Comparison of ENCODE assay signal across 11 cellular contexts in the genomic region with DNA sequence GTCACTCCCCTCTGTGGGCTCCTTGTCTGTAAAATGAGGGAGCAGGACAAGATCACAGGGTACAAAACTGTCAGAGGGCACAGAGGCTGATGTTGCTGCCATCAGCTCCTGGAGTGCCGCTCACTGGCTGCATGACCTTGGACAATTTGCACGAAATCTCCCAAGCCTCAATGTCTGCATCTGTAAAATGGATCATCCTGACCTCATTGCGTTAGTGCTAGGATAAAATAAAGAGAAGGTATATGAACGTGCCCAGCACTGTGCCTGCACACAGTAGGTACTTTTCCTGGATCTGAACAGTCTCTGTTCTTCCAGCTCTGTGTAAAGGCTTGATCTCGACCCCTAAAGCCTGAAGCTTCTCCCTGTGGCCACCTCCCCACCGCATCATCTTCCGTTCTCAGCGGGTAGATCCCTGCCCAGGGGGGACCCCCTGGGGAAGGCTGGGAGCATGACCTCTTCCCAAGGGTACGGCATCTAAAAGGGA. TPM values are rescaled to one million over a fixed set of nuclear protein-coding genes. Genes with fewer than 3 reads are reported as not detected.
DNase-seq lines count a peak whose midpoint lies in the region; ATAC-seq and TF ChIP-seq lines count a peak whose summit lies in the region.
"Had no signal": no experiment of that assay in that cellular context is flagged by ENCODE, and none has a peak within 500 bp of the region (broad histone marks: within the 10 kb centered on the region; RNA-seq: fewer than 3 reads in every experiment).

No MANE protein-coding gene starts in this region.

- H3K27ac Mint-ChIP-seq in central memory CD8-positive, alpha-beta T cell (ENCODE audit: low read depth) = peak overlapping the region; percentile 100
- H3K27ac Mint-ChIP-seq: mesothelial cell of epicardium had no signal

- peaks cover 81% of the 10 kb centered on the region for H3K4me1 Mint-ChIP-seq in central memory CD8-positive, alpha-beta T cell

- H3K4me3 ChIP-seq in muscle layer of duodenum (ENCODE audit: low read depth in 1 of 2, low read length in 2 of 2) (no peak overlapping the region), uterus (no peak overlapping the region)

- peak overlapping the region; percentile 85 for H3K4me3 Mint-ChIP-seq in central memory CD8-positive, alpha-beta T cell
- H3K4me3 Mint-ChIP-seq: mesothelial cell of epicardium had no signal

- no peaks in the 10 kb centered on the region for H3K9me3 Mint-ChIP-seq in central memory CD8-positive, alpha-beta T cell
- H3K9me3 Mint-ChIP-seq: mesothelial cell of epicardium had no signal

- TF ChIP-seq CTCF in uterus (IDR thresholded peaks at IDR 0.05) = no peak
- no peak for TF ChIP-seq CTCF in GM13977 (IDR thresholded peaks at IDR 0.05; ENCODE audit: extremely low read depth, insufficient read depth, missing control alignments)

- H3K27ac ChIP-seq in muscle layer of duodenum (ENCODE audit: low read length) = peak overlapping the region; percentile 61
- H3K27ac ChIP-seq in uterus = peak overlapping the region; percentile 83 to 90

- peaks cover 47% of the 10 kb centered on the region for H3K36me3 Mint-ChIP-seq in central memory CD8-positive, alpha-beta T cell (ENCODE audit: insufficient read depth)
- H3K36me3 Mint-ChIP-seq: mesothelial cell of epicardium had no signal

- H3K9me3 ChIP-seq in muscle layer of duodenum (ENCODE audit: control insufficient read depth in 1 of 2, low read length in 2 of 2) = no peaks in the 10 kb centered on the region
- no peaks in the 10 kb centered on the region for H3K9me3 ChIP-seq in uterus

- no peak for ATAC-seq in Right ventricle myocardium inferior
- no peak for ATAC-seq in left cardiac atrium
- ATAC-seq in central memory CD8-positive, alpha-beta T cell (replicated peaks; ENCODE audit: extremely low read depth, poor library complexity, severe bottlenecking) = no peak
- ATAC-seq in GM21381 (IDR thresholded peaks at IDR 0.05; ENCODE audit: unreplicated experiment) = no peak

- H3K36me3 ChIP-seq in muscle layer of duodenum (ENCODE audit: control insufficient read depth in 1 of 2, insufficient read depth in 2 of 2, low read length in 2 of 2) = no peaks in the 10 kb centered on the region
- no peaks in the 10 kb centered on the region for H3K36me3 ChIP-seq in uterus

- no peaks in the 10 kb centered on the region for H3K27me3 Mint-ChIP-seq in central memory CD8-positive, alpha-beta T cell

- H3K27me3 ChIP-seq in muscle layer of duodenum (ENCODE audit: low read depth, low read length) (no peaks in the 10 kb centered on the region), uterus (no peaks in the 10 kb centered on the region)

- TF ChIP-seq POLR2A in uterus (IDR thresholded peaks at IDR 0.05) = no peak

- in situ Hi-C loops in GM13977 (cut with MboI; ENCODE audit: low pct_unique_long_range_greater_than_20kb, low sequenced_read_pairs, unreplicated experiment) = no loop called here

- intact Hi-C loops in Right ventricle myocardium inferior (cut with DNase I) (loop anchor here (5.0 kb wide), 1 partner anchor 37 kb away; no protein-coding TSS in a partner anchor), left cardiac atrium (cut with DNase I) (no loop called here), uterus (cut with DNase I; ENCODE audit: low total_unique reads) (no loop called here)

- H3K4me1 ChIP-seq in muscle layer of duodenum (ENCODE audit: control insufficient read depth in 1 of 2, insufficient read depth in 2 of 2, low read length in 2 of 2) = peaks cover 8 to 66% of the 10 kb centered on the region in 2 donors
- peaks cover 0 to 16% of the 10 kb centered on the region in 2 donors for H3K4me1 ChIP-seq in uterus

- DNase-seq in Right ventricle myocardium inferior (ENCODE audit: missing footprints) (peak; percentile 9), left cardiac atrium (no peak), uterus (no peak), NCI-H2107 (lab: John Stamatoyannopoulos, UW) (no peak), GM13977 (ENCODE audit: low spot score) (no peak)
- no peak for DNase-seq in central memory CD8-positive, alpha-beta T cell (ENCODE audit: low spot score in 2 of 2)
- DNase-seq: KBM-7, NCI-H2171 treated with DMSO at 0.1 percent for 48 hours had no signal

RNA-seq across cellular contexts. Expression of a gene that starts 12.9 kb away (rescaled TPM):
- total RNA-seq in Right ventricle myocardium inferior (19.0 TPM), left cardiac atrium (10 to 100 TPM; 28.3 to 28.5 TPM), uterus (10 to 100 TPM in 3 of 4 donors, 1 to 10 TPM in 1; 8.8 to 53.4 (median 24.2) TPM)

RNA-seq across cellular contexts. Expression of a gene that starts 50.1 kb away (rescaled TPM):
- total RNA-seq in Right ventricle myocardium inferior = 105 TPM
- total RNA-seq in left cardiac atrium = 10 to 100 TPM; 43.1 to 50.6 TPM
- total RNA-seq in uterus = 100 to 1,000 TPM in 1 of 4 donors, 10 to 100 TPM in 3; 33.2 to 115 (median 56.5) TPM
